In genomic region chr1:205228052-205228451, GRCh38 we compare ENCODE assay signal across 8 cellular contexts. TPM values are rescaled to one million over a fixed set of nuclear protein-coding genes. Genes with fewer than 3 reads are reported as not detected.
A peak's percentile ranks its signal among the peaks of the same experiment; 100 is the strongest.
DNase-seq lines count a peak whose midpoint lies in the region; ATAC-seq and TF ChIP-seq lines count a peak whose summit lies in the region.

No MANE protein-coding gene starts in this region.

- H3K27ac Mint-ChIP-seq in activated CD4-positive, alpha-beta T cell treated with anti-CD3 and anti-CD28 coated beads, Interleukin-2, amount 10 ng/mL, durations not matched to agents 7 days and 5 days = peak overlapping the region; percentile 64

- intact Hi-C loops in sciatic nerve (cut with DNase I) = no loop called here

- peaks cover 43% of the 10 kb centered on the region for H3K27me3 Mint-ChIP-seq in activated CD4-positive, alpha-beta T cell treated with anti-CD3 and anti-CD28 coated beads, Interleukin-2, amount 10 ng/mL, durations not matched to agents 7 days and 5 days

- TF ChIP-seq CTCF in fibroblast of the aortic adventitia (IDR thresholded peaks at IDR 0.05; ENCODE audit: insufficient read depth, low read length) = no peak

- no peaks in the 10 kb centered on the region for H3K36me3 ChIP-seq in SK-N-MC (ENCODE audit: insufficient read depth, low read length)

- peak overlapping the region; percentile 78 for H3K4me3 ChIP-seq in SK-N-MC
- peak overlapping the region; percentile 79 for H3K4me3 ChIP-seq in fibroblast of the aortic adventitia (ENCODE audit: low read depth, low read length)

- H3K4me3 Mint-ChIP-seq in activated CD4-positive, alpha-beta T cell treated with anti-CD3 and anti-CD28 coated beads, Interleukin-2, amount 10 ng/mL, durations not matched to agents 7 days and 5 days = peak overlapping the region; percentile 76

- POLR2A ChIA-PET in activated CD4-positive, alpha-beta T cell treated with anti-CD3 and anti-CD28 coated beads, Interleukin-2, amount 10 ng/mL, durations not matched to agents 7 days and 5 days (lab: Charles Lee) = no interaction called here

- H3K4me1 Mint-ChIP-seq in activated CD4-positive, alpha-beta T cell treated with anti-CD3 and anti-CD28 coated beads, Interleukin-2, amount 10 ng/mL, durations not matched to agents 7 days and 5 days = peaks cover 45% of the 10 kb centered on the region

- DNase-seq in activated CD4-positive, alpha-beta T cell treated with anti-CD3 and anti-CD28 coated beads, Interleukin-2, amount 10 ng/mL, durations not matched to agents 7 days and 5 days = no peak
- DNase-seq in activated CD4-positive, alpha-beta T cell treated with anti-CD3 and anti-CD28 coated beads, Interleukin-2, amount 50 U/mL, for 1 hour = no peak
- DNase-seq in SK-N-MC (ENCODE audit: low read depth, low spot score) (no peak), fibroblast of the aortic adventitia (ENCODE audit: low read depth) (no peak), sciatic nerve (ENCODE audit: low spot score) (no peak), H4 (ENCODE audit: low spot score) (no peak), kidney glomerular epithelial cell (lab: John Stamatoyannopoulos, UW) (no peak)

- no peaks in the 10 kb centered on the region for H3K9me3 ChIP-seq in SK-N-MC (ENCODE audit: low read depth, low read length)

- H3K9ac ChIP-seq in SK-N-MC (ENCODE audit: insufficient read length) = no peak overlapping the region

- CTCF ChIA-PET in activated CD4-positive, alpha-beta T cell treated with anti-CD3 and anti-CD28 coated beads, Interleukin-2, amount 10 ng/mL, durations not matched to agents 7 days and 5 days (lab: Charles Lee) = interaction anchor here (1.0 to 6.2 kb wide), 7 partner anchors 9 to 97 kb away, joined by 3 to 103 read pairs (median 8); partner anchors contain the start of gene NUAK2

- ATAC-seq in sciatic nerve (peak; percentile 2), HG03439 (IDR thresholded peaks at IDR 0.05; ENCODE audit: unreplicated experiment) (no peak)

- H3K36me3 Mint-ChIP-seq in activated CD4-positive, alpha-beta T cell treated with anti-CD3 and anti-CD28 coated beads, Interleukin-2, amount 10 ng/mL, durations not matched to agents 7 days and 5 days (ENCODE audit: low read depth) = no peaks in the 10 kb centered on the region

- H3K9me3 Mint-ChIP-seq in activated CD4-positive, alpha-beta T cell treated with anti-CD3 and anti-CD28 coated beads, Interleukin-2, amount 10 ng/mL, durations not matched to agents 7 days and 5 days = no peaks in the 10 kb centered on the region

- no peak overlapping the region for H3K27ac ChIP-seq in SK-N-MC

RNA-seq across cellular contexts. Expression of gene TMCC2, which starts 0.3 kb away (rescaled TPM):
- under 1 TPM; 0.52 to 0.64 TPM for total RNA-seq in activated CD4-positive, alpha-beta T cell treated with anti-CD3 and anti-CD28 coated beads, Interleukin-2, amount 10 ng/mL, durations not matched to agents 7 days and 5 days
- total RNA-seq in fibroblast of the aortic adventitia (ENCODE audit: low replicate concordance) (2.5 and 7.0 TPM in 2 replicates), sciatic nerve (14.8 TPM)
- total RNA-seq in H4 (2014; rRNA removed; shearing (Covaris generic)) = 0.74 and 2.1 TPM in 2 replicates

RNA-seq across cellular contexts. Expression of gene DSTYK, which starts 16.6 kb away (rescaled TPM):
- 1 to 10 TPM; 8.8 to 8.9 TPM for total RNA-seq in activated CD4-positive, alpha-beta T cell treated with anti-CD3 and anti-CD28 coated beads, Interleukin-2, amount 10 ng/mL, durations not matched to agents 7 days and 5 days
- total RNA-seq in fibroblast of the aortic adventitia (ENCODE audit: low replicate concordance) = 16.1 and 23.7 TPM in 2 replicates
- 16.9 TPM for total RNA-seq in sciatic nerve
- total RNA-seq in H4 (2014; rRNA removed; shearing (Covaris generic)) = 5.1 and 5.8 TPM in 2 replicates
